1 cellular context compared by ENCODE assay signal in the genomic region with DNA sequence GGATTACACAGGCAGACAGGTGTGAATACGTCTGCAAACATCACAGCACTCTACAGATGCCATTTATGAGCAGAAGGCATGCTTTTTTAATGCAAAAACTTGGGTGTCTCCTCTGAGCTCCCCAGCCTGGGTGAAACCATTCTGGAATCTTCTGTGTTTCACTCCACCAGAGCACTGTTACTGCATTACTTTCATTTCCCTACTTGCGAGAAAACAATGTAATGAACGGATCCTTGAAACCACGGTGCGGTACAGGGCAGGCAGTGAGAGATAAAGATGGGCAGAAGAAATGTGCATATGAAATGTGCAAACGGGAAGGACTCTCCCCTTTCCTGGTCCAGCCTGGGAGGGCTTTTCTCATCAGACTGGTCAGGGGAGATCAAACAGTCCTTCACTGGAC.
TF ChIP-seq lines count a peak whose summit lies in the region.

No MANE protein-coding gene starts in this region.

TF ChIP-seq in A549, 52 proteins besides CTCF, POLR2A, EP300 and RAD21 (continued from another document):
- TF ChIP-seq, protein P1, sequence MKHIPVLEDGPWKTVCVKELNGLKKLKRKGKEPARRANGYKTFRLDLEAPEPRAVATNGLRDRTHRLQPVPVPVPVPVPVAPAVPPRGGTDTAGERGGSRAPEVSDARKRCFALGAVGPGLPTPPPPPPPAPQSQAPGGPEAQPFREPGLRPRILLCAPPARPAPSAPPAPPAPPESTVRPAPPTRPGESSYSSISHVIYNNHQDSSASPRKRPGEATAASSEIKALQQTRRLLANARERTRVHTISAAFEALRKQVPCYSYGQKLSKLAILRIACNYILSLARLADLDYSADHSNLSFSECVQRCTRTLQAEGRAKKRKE (CRISPR knock-in tag; IDR thresholded peaks at IDR 0.05; ENCODE audit: low read depth) = no peak
TF ChIP-seq in A549: peak in this region for 0.
